In the genomic region with DNA sequence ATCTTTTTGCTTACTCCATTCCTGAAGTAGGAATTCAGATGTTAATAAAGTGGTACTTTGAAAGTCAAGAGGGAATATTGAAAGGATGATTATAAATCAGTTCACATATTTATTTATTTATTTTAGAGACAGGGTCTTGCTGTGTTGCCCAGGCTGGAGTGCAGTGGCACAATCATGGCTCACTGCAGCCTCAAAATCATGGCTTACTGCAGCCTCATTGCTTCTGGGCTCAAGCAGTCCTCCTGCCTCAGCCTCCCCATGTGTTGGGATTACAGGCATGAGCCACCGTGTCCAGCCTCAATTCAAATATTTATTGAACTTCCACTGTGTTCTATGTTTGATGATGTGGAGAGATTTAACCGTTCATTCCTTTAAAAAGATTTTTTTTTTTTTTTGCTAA, we compare ENCODE assay signal across 26 cellular contexts. TPM values are rescaled to one million over a fixed set of nuclear protein-coding genes. Genes with fewer than 3 reads are reported as not detected.
"Had no signal": no experiment of that assay in that cellular context is flagged by ENCODE, and none has a peak within 500 bp of the region (broad histone marks: within the 10 kb centered on the region; RNA-seq: fewer than 3 reads in every experiment).

No MANE protein-coding gene starts in this region.

- H3K4me3 Mint-ChIP-seq: endodermal cell, neural progenitor cell had no signal

- H3K9me3 ChIP-seq: lower lobe of right lung, psoas muscle, SK-N-SH, testis, upper lobe of left lung had no signal

- H3K27ac Mint-ChIP-seq: endodermal cell, neural progenitor cell had no signal

- H3K27me3 Mint-ChIP-seq: activated B cell treated with CpG ODN at 0.5 μM for 24 hours; activated CD4-positive, alpha-beta T cell treated with anti-CD3 and anti-CD28 coated beads, Interleukin-2, amount 10 ng/mL, durations not matched to agents 24 days and 14 days had no signal

- H3K4me3 ChIP-seq: dorsolateral prefrontal cortex, lower lobe of right lung, neural progenitor cell, psoas muscle, skin epidermis, testis, upper lobe of left lung had no signal

- DNase-seq: activated B cell treated with CpG ODN at 0.5 μM for 24 hours; activated CD4-positive, alpha-beta T cell treated with anti-CD3 and anti-CD28 coated beads, Interleukin-2, amount 10 ng/mL, durations not matched to agents 24 days and 14 days; activated CD8-positive, alpha-beta memory T cell treated with anti-CD3 and anti-CD28 coated beads for 24 hours; activated CD8-positive, alpha-beta memory T cell treated with anti-CD3 and anti-CD28 coated beads, Interleukin-2, amount 50 U/mL, for 48 hours; activated naive CD4-positive, alpha-beta T cell treated with Interleukin-2 at 50 U/mL for 16 hours; aorta; brain microvascular endothelial cell; central memory CD4-positive, alpha-beta T cell; dorsolateral prefrontal cortex; endodermal cell; foreskin melanocyte; glutamatergic neuron; hippocampal formation; left cardiac atrium; lower lobe of right lung; psoas muscle; right cardiac atrium; SK-N-SH; testis; upper lobe of left lung had no signal

- H3K27me3 ChIP-seq: brain microvascular endothelial cell, dorsolateral prefrontal cortex, neural progenitor cell, testis, upper lobe of left lung had no signal

- H3K4me1 ChIP-seq: testis had no signal

- ATAC-seq: left cardiac atrium, psoas muscle, right cardiac atrium had no signal

- H3K9me3 Mint-ChIP-seq: activated B cell treated with CpG ODN at 0.5 μM for 24 hours; activated CD4-positive, alpha-beta T cell treated with anti-CD3 and anti-CD28 coated beads, Interleukin-2, amount 10 ng/mL, durations not matched to agents 24 days and 14 days; endodermal cell; neural progenitor cell; T-helper 2 cell treated with Interferon-gamma antibody and Interleukin-4, amounts not matched to agents 5 μg/mL and 100 μg/mL, for 36 hours had no signal

- H3K27ac ChIP-seq: brain microvascular endothelial cell, dorsolateral prefrontal cortex, lower lobe of right lung, neural progenitor cell, psoas muscle, skin epidermis, testis had no signal

RNA-seq across cellular contexts. Expression of a gene that starts 44.7 kb away (rescaled TPM):
- total RNA-seq: activated B cell treated with CpG ODN at 0.5 μM for 24 hours; activated CD4-positive, alpha-beta T cell treated with anti-CD3 and anti-CD28 coated beads, Interleukin-2, amount 10 ng/mL, durations not matched to agents 24 days and 14 days; aorta; endodermal cell; fibroblast of lung; left cardiac atrium; lower lobe of right lung; mesenteric fat pad; osteocyte; psoas muscle; right cardiac atrium; upper lobe of left lung had no signal
- polyA plus RNA-seq: aorta, fibroblast of lung, psoas muscle, right cardiac atrium, SK-N-SH had no signal
